Comparison of ENCODE assay signal across 8 cellular contexts in the genomic region with DNA sequence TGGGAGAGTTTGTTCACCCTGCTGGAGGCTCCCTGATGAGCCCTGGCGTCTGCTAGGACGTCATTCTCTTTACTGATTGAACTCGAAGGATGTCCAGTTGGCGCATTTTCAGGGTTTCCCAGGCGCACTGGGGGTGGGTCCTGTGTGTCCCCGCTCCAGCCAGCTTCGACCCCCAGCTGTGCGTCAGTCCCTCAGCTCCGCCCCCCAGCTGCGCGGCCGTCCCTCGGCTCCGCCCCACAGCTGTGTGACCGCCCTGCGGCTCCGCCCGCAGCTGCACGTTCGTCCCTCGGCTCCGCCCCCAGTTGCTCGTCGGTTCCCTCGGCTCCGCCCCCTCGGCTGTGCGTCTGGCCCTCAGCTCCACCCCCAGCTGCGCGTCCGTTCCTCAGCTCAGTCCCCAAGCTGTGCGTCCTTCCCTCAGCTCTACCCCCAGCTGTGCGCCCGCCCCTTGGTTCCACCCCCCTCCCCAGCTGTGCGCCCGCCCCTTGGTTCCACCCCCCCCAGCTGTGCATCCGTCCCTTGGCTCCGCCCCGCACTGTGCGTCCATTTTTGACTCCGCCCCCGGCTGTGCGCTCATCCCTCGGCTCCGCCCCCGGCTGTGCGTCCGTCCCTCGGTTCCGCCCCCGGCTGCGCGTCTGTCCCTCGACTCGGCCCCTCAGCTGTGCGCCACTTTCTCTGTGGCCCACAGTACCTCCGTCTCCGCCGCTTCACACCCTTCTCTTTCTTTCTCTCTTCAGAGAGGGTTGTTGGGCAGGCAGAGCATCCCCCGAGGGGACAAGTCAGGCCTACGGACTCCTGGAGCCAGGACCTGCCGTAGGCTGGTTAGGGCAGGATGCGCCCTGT.
DNase-seq lines count a peak whose midpoint lies in the region; ATAC-seq and TF ChIP-seq lines count a peak whose summit lies in the region.

No MANE protein-coding gene starts in this region.

- H3K36me3 ChIP-seq in H7 (replicated peaks; ENCODE audit: control insufficient read depth, insufficient read depth, low read length) (no peaks in the 10 kb centered on the region; the same call in none of the 2 replicates), MG63 (no peaks in the 10 kb centered on the region), upper lobe of left lung (no peaks in the 10 kb centered on the region)

- peak; percentile 39 to 68 (median 56) for TF ChIP-seq POLR2A in upper lobe of left lung (IDR thresholded peaks at IDR 0.05)

- intact Hi-C loops in left cardiac atrium (cut with DNase I): loop anchor here in 1 of 2 donors (2.0 kb wide), 1 partner anchor 42 kb away; no protein-coding TSS in a partner anchor

- TF ChIP-seq CTCF in progenitor cell of endocrine pancreas (IDR thresholded peaks at IDR 0.05; ENCODE audit: unreplicated experiment) (no peak), upper lobe of left lung (IDR thresholded peaks at IDR 0.05) (peak in 2 of 6 experiments; percentile 37 to 38)

- H3K4me3 ChIP-seq in H7 (ENCODE audit: insufficient read depth, low read depth, low read length) (peak overlapping the region; percentile 30), MG63 (peak overlapping the region; percentile 44), upper lobe of left lung (peak overlapping the region in 3 of 4 donors; percentile 29 to 43 (median 36))

- peak overlapping the region; percentile 89 for H3K27ac Mint-ChIP-seq in progenitor cell of endocrine pancreas

- TF ChIP-seq EP300 in upper lobe of left lung (IDR thresholded peaks at IDR 0.05): no peak

- H3K4me3 Mint-ChIP-seq in progenitor cell of endocrine pancreas (ENCODE audit: low read depth): peak overlapping the region; percentile 73

- H3K9me3 ChIP-seq in MG63 (no peaks in the 10 kb centered on the region), upper lobe of left lung (no peaks in the 10 kb centered on the region)

- H3K4me1 ChIP-seq in upper lobe of left lung: peaks cover 15 to 73% (median 53%) of the 10 kb centered on the region in 4 donors

- DNase-seq in EL (peak; percentile 98), H7 (peak; percentile 98), MG63 (peak; percentile 94), T-helper 1 cell (peak; percentile 96 to 98 (median 97)), amniotic epithelial cell (ENCODE audit: low read depth) (peak; percentile 95), left cardiac atrium (peak; percentile 99), progenitor cell of endocrine pancreas (ENCODE audit: low spot score, unreplicated experiment) (peak; percentile 86), upper lobe of left lung (peak; percentile 98 to 99)

- H3K27me3 ChIP-seq in H7 (ENCODE audit: control insufficient read depth, insufficient read depth, low read length) (no peaks in the 10 kb centered on the region), MG63 (no peaks in the 10 kb centered on the region), upper lobe of left lung (no peaks in the 10 kb centered on the region)

- no peaks in the 10 kb centered on the region for H3K27me3 Mint-ChIP-seq in progenitor cell of endocrine pancreas

- WGBS in upper lobe of left lung, 2 donors: 6 to 7% methylated on average over 41 to 59 of the region's 63 CpGs

- peak overlapping the region; percentile 81 to 96 (median 90) for H3K27ac ChIP-seq in upper lobe of left lung

- peak; percentile 93 to 94 for ATAC-seq in left cardiac atrium
- ATAC-seq in upper lobe of left lung (ENCODE audit: low FRiP score in 2 of 2): peak; percentile 91 to 95

- H3K36me3 Mint-ChIP-seq in progenitor cell of endocrine pancreas (ENCODE audit: insufficient read depth): peaks cover 1% of the 10 kb centered on the region

- H3K4me1 Mint-ChIP-seq in progenitor cell of endocrine pancreas (ENCODE audit: low read depth): peaks cover 36% of the 10 kb centered on the region

- H3K9me3 Mint-ChIP-seq in progenitor cell of endocrine pancreas (ENCODE audit: low read depth): no peaks in the 10 kb centered on the region

Comparison
In these comparisons a context has a peak if more than half of its experiments do, and no peak if none do; other contexts are left out.
1. Peak in every context shown above with its lines: DNase-seq, ATAC-seq, H3K4me3 ChIP-seq and H3K27ac ChIP-seq.